18 cellular contexts compared by ENCODE assay signal in the genomic region with DNA sequence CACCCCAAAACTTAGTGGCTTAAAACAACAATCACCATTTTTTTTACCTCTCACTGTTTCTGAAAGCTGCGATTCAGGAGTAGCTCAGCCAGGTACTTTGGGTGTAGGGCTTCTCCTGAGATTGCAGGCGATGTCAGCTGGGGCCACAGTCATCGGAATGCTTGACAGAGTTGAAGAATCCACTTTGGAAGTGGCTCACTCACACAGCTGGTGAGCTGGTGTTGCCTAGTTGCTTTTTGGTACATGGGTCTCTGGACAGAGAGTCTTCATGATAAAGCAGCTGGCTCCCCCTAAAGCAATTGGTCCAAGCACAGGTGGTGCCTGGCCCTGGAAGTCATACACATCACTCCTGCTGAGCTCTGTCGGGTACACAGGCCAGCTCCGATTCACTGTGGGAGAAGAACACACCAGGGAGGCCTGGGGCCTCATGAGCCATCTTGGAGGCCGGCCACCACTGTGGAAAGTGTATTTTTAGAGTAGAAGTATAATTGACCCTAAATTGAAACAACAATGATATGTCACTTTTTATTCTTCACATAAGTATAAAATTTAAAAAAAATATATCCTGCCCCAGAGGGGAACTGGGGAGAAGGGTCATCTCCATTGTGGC.
DNase-seq lines count a peak whose midpoint lies in the region; FAIRE-seq and TF ChIP-seq lines count a peak whose summit lies in the region.
"Had no signal": no experiment of that assay in that cellular context is flagged by ENCODE, and none has a peak within 500 bp of the region (broad histone marks: within the 10 kb centered on the region; RNA-seq: fewer than 3 reads in every experiment).

No MANE protein-coding gene starts in this region.

- no peak overlapping the region for H2BK5ac ChIP-seq in H1 (ENCODE audit: low read depth, low read length)

- H3K23ac ChIP-seq in H1 (ENCODE audit: insufficient read length) = no peak overlapping the region

- H3K27ac ChIP-seq in H1 (ENCODE audit: low read depth, low read length) = no peak overlapping the region
- H3K27ac ChIP-seq: 22Rv1, BLaER1, GM23248 had no signal

- no peak overlapping the region for H3K4me2 ChIP-seq in H1 (ENCODE audit: insufficient read depth in 1 of 2, low read depth in 2 of 2, low read length in 2 of 2)
- H3K4me2 ChIP-seq: BLaER1 had no signal

- no peak overlapping the region for H2BK120ac ChIP-seq in H1 (replicated peaks; ENCODE audit: low read depth, low read length)

- no peaks in the 10 kb centered on the region for H4K20me1 ChIP-seq in H1 (replicated peaks in 1 of 2; ENCODE audit: control insufficient read depth in 1 of 2, insufficient read depth in 2 of 2, low read length in 2 of 2)
- H4K20me1 ChIP-seq: BLaER1 had no signal

- H3K23me2 ChIP-seq in H1 (ENCODE audit: low read depth, low read length) = 0 out of 2 replicates have a peak, but pooled peaks cover 2% of the 10 kb centered on the region

- no peak for TF ChIP-seq CTCF in H1 (IDR thresholded peaks at IDR 0.05; ENCODE audit: control extremely low read depth in 1 of 3, insufficient read depth in 1 of 3, low read depth in 1 of 3, low read length in 3 of 3)
- no peak for TF ChIP-seq CTCF in GM13976 (IDR thresholded peaks at IDR 0.05; ENCODE audit: borderline replicate concordance, control extremely low read depth, extremely low read depth, insufficient read depth, missing control alignments)

- no peak overlapping the region for H3K18ac ChIP-seq in H1 (ENCODE audit: extremely low read depth, low read length)

- no peak overlapping the region for H3K56ac ChIP-seq in H1 (replicated peaks; ENCODE audit: insufficient read length, low read depth, low read length)

- H3K14ac ChIP-seq in H1 (ENCODE audit: insufficient read length) = no peak overlapping the region

- H3K4ac ChIP-seq in H1 (replicated peaks; ENCODE audit: insufficient read length, low read depth, low read length) = no peak overlapping the region

- H3K9me3 ChIP-seq in H1 (ENCODE audit: insufficient read depth in 2 of 2, low read depth in 1 of 2, low read length in 1 of 2) = no peaks in the 10 kb centered on the region
- H3K9me3 ChIP-seq: BLaER1 had no signal

- no peak for TF ChIP-seq RAD21 in H1 (IDR thresholded peaks at IDR 0.05 in 1 of 2, conservative IDR thresholded peaks at IDR 0.05 in 1 of 2; ENCODE audit: low read depth in 2 of 2, low read length in 2 of 2)

- no peaks in the 10 kb centered on the region for H3K36me3 ChIP-seq in H1 (ENCODE audit: control insufficient read depth in 2 of 4, insufficient read depth in 4 of 4, low read length in 3 of 4)
- H3K36me3 ChIP-seq: BLaER1 had no signal

- CTCF ChIA-PET in H1 (lab: Charles Lee; ENCODE audit: partially characterized antibody) = interaction anchor here (0.8 to 1.1 kb wide), 3 partner anchors 98 to 315 kb away, joined by 3 read pairs; no protein-coding TSS in a partner anchor

- no peak for TF ChIP-seq EP300 in H1 (IDR thresholded peaks at IDR 0.05; ENCODE audit: borderline replicate concordance in 1 of 2, low read depth in 2 of 2, low read length in 2 of 2)

- H3K4me1 ChIP-seq in H1 (replicated peaks in 1 of 4; ENCODE audit: control insufficient read depth in 3 of 4, insufficient read depth in 4 of 4, low read length in 3 of 4) = no peaks in the 10 kb centered on the region; a peak in 3 of 7 replicates
- H3K4me1 ChIP-seq: BLaER1 had no signal

- no peak overlapping the region for H2BK12ac ChIP-seq in H1 (ENCODE audit: low read depth, low read length)

- H3K27me3 ChIP-seq in H1 (replicated peaks in 1 of 4; ENCODE audit: control insufficient read depth in 3 of 4, extremely low read depth in 1 of 4, insufficient read depth in 3 of 4, low read length in 3 of 4) = no peaks in the 10 kb centered on the region

- no peaks in the 10 kb centered on the region for H3K79me1 ChIP-seq in H1 (ENCODE audit: low read depth, low read length)

- H4K8ac ChIP-seq in H1 (ENCODE audit: extremely low read depth, insufficient read depth, low read length) = no peak overlapping the region

- no peak for FAIRE-seq in H1 (lab: Jason Lieb, UNC)
- FAIRE-seq: H54 had no signal

- no peaks in the 10 kb centered on the region for H3K79me2 ChIP-seq in H1 (ENCODE audit: control insufficient read depth in 1 of 2, insufficient read depth in 2 of 2, low read length in 2 of 2)

- in situ Hi-C loops in GM13976 (cut with MboI; ENCODE audit: low sequenced_read_pairs, unreplicated experiment) = no loop called here

- no peak overlapping the region for H3K4me3 ChIP-seq in H1 (ENCODE audit: extremely low read depth in 1 of 4, insufficient read depth in 2 of 4, low read depth in 3 of 4, low read length in 4 of 4)
- H3K4me3 ChIP-seq: BLaER1, GM23248 had no signal

- no peak overlapping the region for H2AK5ac ChIP-seq in H1 (ENCODE audit: low read depth, low read length)

- POLR2A ChIA-PET in H1 (lab: Charles Lee; ENCODE audit: partially characterized antibody) = interaction anchor here (0.9 kb wide), 1 partner anchor 11 kb away, joined by 3 read pairs; no protein-coding TSS in a partner anchor

- H3K9ac ChIP-seq in H1 (replicated peaks in 1 of 4; ENCODE audit: extremely low read depth in 1 of 4, low read depth in 3 of 4, low read length in 3 of 4) = no peak overlapping the region
- H3K9ac ChIP-seq: BLaER1, GM23248 had no signal

- no peak for TF ChIP-seq POLR2A in H1 (IDR thresholded peaks at IDR 0.05; ENCODE audit: control extremely low read depth in 1 of 2, low read depth in 2 of 2, low read length in 2 of 2)

- H2AFZ ChIP-seq in H1 (ENCODE audit: low read length) = peak overlapping the region; percentile 51; the same call in 1 of the 2 replicates
- H2AFZ ChIP-seq: GM23248 had no signal

- H4K5ac ChIP-seq in H1 (ENCODE audit: insufficient read length, low read depth, low read length) = no peak overlapping the region

- H4K91ac ChIP-seq in H1 (replicated peaks; ENCODE audit: insufficient read length, low read length) = no peak overlapping the region

- WGBS in H1 (ENCODE audit: extremely low coverage in 1 of 2, insufficient coverage in 1 of 2, insufficient read length in 1 of 2, insufficient replicate concordance in 2 of 2, low coverage in 1 of 2, low lambda C conversion rate in 2 of 2, missing lambda C conversion rate in 1 of 2), 2 experiments = 91% methylated on average over 6 of the region's 6 CpGs; no CpG with 5 or more reads in 1 of the 2 experiments

- DNase-seq in NCI-H82 (lab: John Stamatoyannopoulos, UW) (peak; percentile 17), NCI-H82 treated with DMSO at 0.1 percent for 48 hours (lab: John Stamatoyannopoulos, UW; ENCODE audit: unreplicated experiment) (no peak), H1 (ENCODE audit: low read depth in 1 of 2, low spot score in 2 of 2) (no peak), mucosa of gallbladder (ENCODE audit: low spot score) (peak; percentile 6), ureter (ENCODE audit: low spot score) (peak; percentile 17), NCI-H2029 treated with DMSO at 0.1 percent for 48 hours (lab: John Stamatoyannopoulos, UW) (no peak), GM13976 (ENCODE audit: low spot score) (no peak)
- DNase-seq in activated CD4-positive, alpha-beta T cell treated with anti-CD3 and anti-CD28 coated beads, Interleukin-2, amount 50 U/mL, for 1 hour = no peak
- DNase-seq: CD4-positive, alpha-beta memory T cell; DMS153; DMS79; GF-D8; GM23248; HCEC 1CT; HFFc6 had no signal

- no peak overlapping the region for H2BK20ac ChIP-seq in H1 (ENCODE audit: low read length)

- H2BK15ac ChIP-seq in H1 (ENCODE audit: low read length) = no peak overlapping the region

TF ChIP-seq in H1, 55 proteins besides CTCF, POLR2A, EP300 and RAD21:
- no peak for TF ChIP-seq TBP (IDR thresholded peaks at IDR 0.05; ENCODE audit: low read depth, low read length)
- TF ChIP-seq TAF7 (optimal IDR thresholded peaks at IDR 0.05; ENCODE audit: borderline replicate concordance, low read depth, low read length) = no peak
- TF ChIP-seq GABPA (IDR thresholded peaks at IDR 0.05; ENCODE audit: borderline replicate concordance, insufficient read depth, low read length) = no peak
- no peak for TF ChIP-seq POU5F1 (IDR thresholded peaks at IDR 0.05; ENCODE audit: low read depth, low read length)
- TF ChIP-seq RFX5 (IDR thresholded peaks at IDR 0.05; ENCODE audit: borderline replicate concordance, low read depth, low read length) = no peak
- TF ChIP-seq CTBP2 (IDR thresholded peaks at IDR 0.05; ENCODE audit: borderline replicate concordance, insufficient read depth, insufficient read length, low read length) = no peak
- TF ChIP-seq SIN3A (conservative IDR thresholded peaks at IDR 0.05 in 1 of 2, IDR thresholded peaks at IDR 0.05 in 1 of 2; ENCODE audit: low read depth in 1 of 2, low read length in 2 of 2) = no peak
- TF ChIP-seq SUZ12 (IDR thresholded peaks at IDR 0.05; ENCODE audit: low read length) = no peak
- TF ChIP-seq BRCA1 (IDR thresholded peaks at IDR 0.05; ENCODE audit: low read depth, low read length) = no peak
- TF ChIP-seq SIX5 (IDR thresholded peaks at IDR 0.05; ENCODE audit: low read depth, low read length) = no peak
- no peak for TF ChIP-seq KDM5A (IDR thresholded peaks at IDR 0.05; ENCODE audit: low read length)
- TF ChIP-seq FOSL1 (IDR thresholded peaks at IDR 0.05; ENCODE audit: insufficient read depth, low read depth, low read length) = no peak
- no peak for TF ChIP-seq SAP30 (IDR thresholded peaks at IDR 0.05; ENCODE audit: insufficient read depth, insufficient replicate concordance, low read length)

Comparison
In these comparisons a context has a peak if more than half of its experiments do, and no peak if none do; other contexts are left out.
1. DNase-seq: peak in NCI-H82 (single experiment), mucosa of gallbladder (single experiment) and ureter (single experiment); none in NCI-H82 treated with DMSO at 0.1 percent for 48 hours (single experiment), H1 (0 of 2), NCI-H2029 treated with DMSO at 0.1 percent for 48 hours (single experiment), GM13976 (single experiment) and activated CD4-positive, alpha-beta T cell treated with anti-CD3 and anti-CD28 coated beads, Interleukin-2, amount 50 U/mL, for 1 hour (single experiment).